In genomic region chrX:22043872-22044271, GRCh38 we compare ENCODE assay signal across 20 cellular contexts. TPM values are rescaled to one million over a fixed set of nuclear protein-coding genes. Genes with fewer than 3 reads are reported as not detected.
DNase-seq lines count a peak whose midpoint lies in the region; ATAC-seq and TF ChIP-seq lines count a peak whose summit lies in the region.
"Had no signal": no experiment of that assay in that cellular context is flagged by ENCODE, and none has a peak within 500 bp of the region (broad histone marks: within the 10 kb centered on the region; RNA-seq: fewer than 3 reads in every experiment).

No MANE protein-coding gene starts in this region.

- H3K4me3 ChIP-seq in HUES48 (ENCODE audit: low read depth, low read length) (no peak overlapping the region), iPS-20b (ENCODE audit: low read length) (peak overlapping the region; percentile 21; the same call in 1 of the 2 replicates), neuronal stem cell (ENCODE audit: low read length in 2 of 2) (no peak overlapping the region)
- H3K4me3 ChIP-seq: GM12878 had no signal

- H2BK5ac ChIP-seq in neuronal stem cell (ENCODE audit: low read length) = no peak overlapping the region

- H3K4ac ChIP-seq in neuronal stem cell (ENCODE audit: low read length) = no peak overlapping the region

- H4K8ac ChIP-seq in neuronal stem cell (ENCODE audit: low read depth, low read length) = no peak overlapping the region

- no peak overlapping the region for H3K18ac ChIP-seq in neuronal stem cell (ENCODE audit: low read length)

- no peak overlapping the region for H2BK15ac ChIP-seq in neuronal stem cell (ENCODE audit: low read length)

- ATAC-seq in activated CD8-positive, alpha-beta T cell treated with anti-CD3 and anti-CD28 coated beads for 36 hours = no peak
- no peak for ATAC-seq in activated CD8-positive, alpha-beta T cell treated with anti-CD3 and anti-CD28 coated beads, Interleukin-2, amount 10 ng/mL, durations not matched to agents 7 days and 5 days
- ATAC-seq in stimulated activated effector memory CD8-positive, alpha-beta T cell treated with anti-CD3 and anti-CD28 coated beads, Interleukin-12 subunit alpha, Interleukin-12 subunit beta, amount 100 ng/mL, for 72 hours = no peak
- ATAC-seq: CD8-positive, alpha-beta T cell; GM12878 had no signal

- H3K4me3 Mint-ChIP-seq in activated CD8-positive, alpha-beta T cell treated with anti-CD3 and anti-CD28 coated beads for 36 hours = peak overlapping the region; percentile 24
- H3K4me3 Mint-ChIP-seq in activated CD8-positive, alpha-beta T cell treated with anti-CD3 and anti-CD28 coated beads, Interleukin-2, amount 10 ng/mL, durations not matched to agents 7 days and 5 days = no peak overlapping the region
- no peak overlapping the region for H3K4me3 Mint-ChIP-seq in stimulated activated effector memory CD8-positive, alpha-beta T cell treated with anti-CD3 and anti-CD28 coated beads, Interleukin-12 subunit alpha, Interleukin-12 subunit beta, amount 100 ng/mL, for 72 hours
- H3K4me3 Mint-ChIP-seq: B cell; CD8-positive, alpha-beta T cell had no signal

- POLR2A ChIA-PET in activated CD8-positive, alpha-beta T cell treated with anti-CD3 and anti-CD28 coated beads for 36 hours (lab: Charles Lee) = no interaction called here
- POLR2A ChIA-PET in activated CD8-positive, alpha-beta T cell treated with anti-CD3 and anti-CD28 coated beads, Interleukin-2, amount 10 ng/mL, durations not matched to agents 7 days and 5 days (lab: Charles Lee) = no interaction called here

- peaks cover 2% of the 10 kb centered on the region for H3K9me3 Mint-ChIP-seq in activated CD8-positive, alpha-beta T cell treated with anti-CD3 and anti-CD28 coated beads for 36 hours
- no peaks in the 10 kb centered on the region for H3K9me3 Mint-ChIP-seq in activated CD8-positive, alpha-beta T cell treated with anti-CD3 and anti-CD28 coated beads, Interleukin-2, amount 10 ng/mL, durations not matched to agents 7 days and 5 days (ENCODE audit: insufficient read depth)
- H3K9me3 Mint-ChIP-seq in stimulated activated effector memory CD8-positive, alpha-beta T cell treated with anti-CD3 and anti-CD28 coated beads, Interleukin-12 subunit alpha, Interleukin-12 subunit beta, amount 100 ng/mL, for 72 hours = no peaks in the 10 kb centered on the region
- H3K9me3 Mint-ChIP-seq: CD8-positive, alpha-beta T cell had no signal

- H3K27ac ChIP-seq in HUES48 (ENCODE audit: low read depth, low read length) (peak overlapping the region; percentile 4), iPS-20b (ENCODE audit: low read length) (no peak overlapping the region), neuronal stem cell (replicated peaks; ENCODE audit: low read length) (no peak overlapping the region)
- H3K27ac ChIP-seq: 22Rv1, C4-2B had no signal

- no peak overlapping the region for H2AK5ac ChIP-seq in neuronal stem cell (ENCODE audit: low read depth, low read length)

- no peak for DNase-seq in activated CD8-positive, alpha-beta T cell treated with anti-CD3 and anti-CD28 coated beads for 36 hours
- no peak for DNase-seq in activated CD8-positive, alpha-beta T cell treated with anti-CD3 and anti-CD28 coated beads, Interleukin-2, amount 10 ng/mL, durations not matched to agents 7 days and 5 days
- DNase-seq in neuronal stem cell (ENCODE audit: low spot score) = no peak
- DNase-seq in cerebellum (ENCODE audit: low spot score) = no peak
- no peak for DNase-seq in stimulated activated effector memory CD8-positive, alpha-beta T cell treated with anti-CD3 and anti-CD28 coated beads, Interleukin-12 subunit alpha, Interleukin-12 subunit beta, amount 100 ng/mL, for 72 hours (ENCODE audit: low spot score in 2 of 2)
- DNase-seq: Caco-2; CD8-positive, alpha-beta T cell; IMR-90; KG1; MM.1S; NCI-H2029; NCI-H446; NCI-H524 treated with DMSO at 0.1 percent for 48 hours; NCI-H774 had no signal

- H3K36me3 Mint-ChIP-seq in activated CD8-positive, alpha-beta T cell treated with anti-CD3 and anti-CD28 coated beads for 36 hours (ENCODE audit: low read depth) = peaks cover 46% of the 10 kb centered on the region
- H3K36me3 Mint-ChIP-seq in activated CD8-positive, alpha-beta T cell treated with anti-CD3 and anti-CD28 coated beads, Interleukin-2, amount 10 ng/mL, durations not matched to agents 7 days and 5 days (ENCODE audit: low read depth) = no peaks in the 10 kb centered on the region
- H3K36me3 Mint-ChIP-seq in stimulated activated effector memory CD8-positive, alpha-beta T cell treated with anti-CD3 and anti-CD28 coated beads, Interleukin-12 subunit alpha, Interleukin-12 subunit beta, amount 100 ng/mL, for 72 hours = no peaks in the 10 kb centered on the region
- H3K36me3 Mint-ChIP-seq: CD8-positive, alpha-beta T cell had no signal

- H3K9me3 ChIP-seq in HUES48 (ENCODE audit: control insufficient read depth, insufficient read depth, low read length) (no peaks in the 10 kb centered on the region), iPS-20b (ENCODE audit: insufficient read depth, low read depth, low read length) (no peaks in the 10 kb centered on the region), neuronal stem cell (replicated peaks in 1 of 2; ENCODE audit: control insufficient read depth in 2 of 2, insufficient read depth in 1 of 2, low read depth in 1 of 2, low read length in 2 of 2) (no peaks in the 10 kb centered on the region)
- H3K9me3 ChIP-seq: Caco-2 had no signal

- CTCF ChIA-PET in activated CD8-positive, alpha-beta T cell treated with anti-CD3 and anti-CD28 coated beads for 36 hours (lab: Charles Lee) = no interaction called here
- CTCF ChIA-PET in activated CD8-positive, alpha-beta T cell treated with anti-CD3 and anti-CD28 coated beads, Interleukin-2, amount 10 ng/mL, durations not matched to agents 7 days and 5 days (lab: Charles Lee) = interaction anchor here (1.2 kb wide), 1 partner anchor 109 kb away, joined by 3 read pairs; no protein-coding TSS in a partner anchor

- TF ChIP-seq CTCF in activated CD8-positive, alpha-beta T cell treated with anti-CD3 and anti-CD28 coated beads for 36 hours (IDR thresholded peaks at IDR 0.05) = no peak

- peaks cover 21% of the 10 kb centered on the region for H3K4me1 Mint-ChIP-seq in activated CD8-positive, alpha-beta T cell treated with anti-CD3 and anti-CD28 coated beads for 36 hours (ENCODE audit: low read depth)
- H3K4me1 Mint-ChIP-seq in activated CD8-positive, alpha-beta T cell treated with anti-CD3 and anti-CD28 coated beads, Interleukin-2, amount 10 ng/mL, durations not matched to agents 7 days and 5 days (ENCODE audit: low read depth) = peaks cover 15% of the 10 kb centered on the region
- H3K4me1 Mint-ChIP-seq in stimulated activated effector memory CD8-positive, alpha-beta T cell treated with anti-CD3 and anti-CD28 coated beads, Interleukin-12 subunit alpha, Interleukin-12 subunit beta, amount 100 ng/mL, for 72 hours = peaks cover 6% of the 10 kb centered on the region
- H3K4me1 Mint-ChIP-seq: B cell had no signal

- intact Hi-C loops in activated CD8-positive, alpha-beta T cell treated with anti-CD3 and anti-CD28 coated beads for 36 hours (cut with micrococcal nuclease) = no loop called here

- no peak overlapping the region for H3K23ac ChIP-seq in neuronal stem cell (ENCODE audit: low read depth, low read length, poor library complexity)

- H3K36me3 ChIP-seq in HUES48 (ENCODE audit: control insufficient read depth, insufficient read depth, low read length) = no peaks in the 10 kb centered on the region
- H3K36me3 ChIP-seq in iPS-20b (ENCODE audit: insufficient read depth, low read depth, low read length) = no peaks in the 10 kb centered on the region
- H3K36me3 ChIP-seq in neuronal stem cell (replicated peaks in 1 of 2; ENCODE audit: control insufficient read depth in 2 of 2, insufficient read depth in 2 of 2, low read length in 2 of 2) = no peaks in the 10 kb centered on the region

- no CpG with 5 or more reads among the region's 4 CpGs for WGBS in neuronal stem cell (ENCODE audit: extremely low coverage in 2 of 2, insufficient read length in 2 of 2, insufficient replicate concordance in 1 of 2), 2 donors

- H3K79me1 ChIP-seq in neuronal stem cell (ENCODE audit: low read depth, low read length) = no peaks in the 10 kb centered on the region

- peak overlapping the region; percentile 35 for H2AFZ ChIP-seq in neuronal stem cell (ENCODE audit: low read length)

- H3K27me3 ChIP-seq in HUES48 (ENCODE audit: control insufficient read depth, insufficient read depth, low read length) = no peaks in the 10 kb centered on the region
- H3K27me3 ChIP-seq in iPS-20b (ENCODE audit: insufficient read depth, low read length) = no peaks in the 10 kb centered on the region
- no peaks in the 10 kb centered on the region for H3K27me3 ChIP-seq in neuronal stem cell (ENCODE audit: control insufficient read depth in 3 of 3, insufficient read depth in 3 of 3, low read depth in 1 of 3, low read length in 3 of 3)

- H3K14ac ChIP-seq in neuronal stem cell (ENCODE audit: low read length) = no peak overlapping the region

- no peak overlapping the region for H2BK120ac ChIP-seq in neuronal stem cell (ENCODE audit: low read depth, low read length)

- H3K4me2 ChIP-seq in neuronal stem cell (ENCODE audit: insufficient read depth, low read length, poor library complexity, severe bottlenecking) = no peak overlapping the region

- H3K9ac ChIP-seq in HUES48 (ENCODE audit: low read depth, low read length) (no peak overlapping the region), iPS-20b (ENCODE audit: low read depth, low read length) (0 out of 2 replicates have a peak overlapping the region, but pooled peaks have one; percentile 6), neuronal stem cell (ENCODE audit: low read depth, low read length, poor library complexity) (no peak overlapping the region)

- no peaks in the 10 kb centered on the region for H3K27me3 Mint-ChIP-seq in activated CD8-positive, alpha-beta T cell treated with anti-CD3 and anti-CD28 coated beads for 36 hours
- no peaks in the 10 kb centered on the region for H3K27me3 Mint-ChIP-seq in activated CD8-positive, alpha-beta T cell treated with anti-CD3 and anti-CD28 coated beads, Interleukin-2, amount 10 ng/mL, durations not matched to agents 7 days and 5 days (ENCODE audit: low read depth)
- H3K27me3 Mint-ChIP-seq: B cell had no signal

- no peak overlapping the region for H2BK12ac ChIP-seq in neuronal stem cell (ENCODE audit: low read length)

- H3K4me1 ChIP-seq in HUES48 (ENCODE audit: control insufficient read depth, insufficient read depth, low read length) (peaks cover 20% of the 10 kb centered on the region), iPS-20b (ENCODE audit: insufficient read depth, low read length) (peaks cover 9% of the 10 kb centered on the region; the same call in 1 of the 2 replicates), neuronal stem cell (ENCODE audit: control insufficient read depth in 2 of 2, insufficient read depth in 1 of 2, low read depth in 1 of 2, low read length in 2 of 2) (no peaks in the 10 kb centered on the region)
- H3K4me1 ChIP-seq: Caco-2 had no signal

- no peak overlapping the region for H3K27ac Mint-ChIP-seq in activated CD8-positive, alpha-beta T cell treated with anti-CD3 and anti-CD28 coated beads for 36 hours
- H3K27ac Mint-ChIP-seq in activated CD8-positive, alpha-beta T cell treated with anti-CD3 and anti-CD28 coated beads, Interleukin-2, amount 10 ng/mL, durations not matched to agents 7 days and 5 days = no peak overlapping the region
- no peak overlapping the region for H3K27ac Mint-ChIP-seq in stimulated activated effector memory CD8-positive, alpha-beta T cell treated with anti-CD3 and anti-CD28 coated beads, Interleukin-12 subunit alpha, Interleukin-12 subunit beta, amount 100 ng/mL, for 72 hours
- H3K27ac Mint-ChIP-seq: B cell; CD8-positive, alpha-beta T cell had no signal

- H4K91ac ChIP-seq in neuronal stem cell (ENCODE audit: low read depth, low read length, poor library complexity) = no peak overlapping the region

RNA-seq across cellular contexts. Expression of gene PHEX, which starts 11.7 kb away (rescaled TPM):
- 10 to 100 TPM; 22.7 to 25.2 TPM for total RNA-seq in activated CD8-positive, alpha-beta T cell treated with anti-CD3 and anti-CD28 coated beads for 36 hours
- under 1 TPM; 0.16 to 0.24 TPM for total RNA-seq in activated CD8-positive, alpha-beta T cell treated with anti-CD3 and anti-CD28 coated beads, Interleukin-2, amount 10 ng/mL, durations not matched to agents 7 days and 5 days
- 0.01 TPM for polyA plus RNA-seq in neuronal stem cell (2013, experiment 1 of 2)
- 0.06 TPM for polyA plus RNA-seq in neuronal stem cell (2013, experiment 2 of 2)
- 0.82 TPM for total RNA-seq in cerebellum

Comparison
In these comparisons a context has a peak if more than half of its experiments do, and no peak if none do; other contexts are left out.
1. RNA of gene PHEX, which starts 11.7 kb away (total RNA-seq): 22.7 to 25.2 TPM in activated CD8-positive, alpha-beta T cell treated with anti-CD3 and anti-CD28 coated beads for 36 hours; 0.82 TPM in cerebellum (single experiment) and 0.16 to 0.24 TPM in activated CD8-positive, alpha-beta T cell treated with anti-CD3 and anti-CD28 coated beads, Interleukin-2, amount 10 ng/mL, durations not matched to agents 7 days and 5 days; every median in the first group is over 10 times any median in the second.